Comparison of ENCODE assay signal across 8 cellular contexts in genomic region chr11:102940714-102941588, GRCh38. TPM values are rescaled to one million over a fixed set of nuclear protein-coding genes. Genes with fewer than 3 reads are reported as not detected.
A peak's percentile ranks its signal among the peaks of the same experiment; 100 is the strongest.
DNase-seq lines count a peak whose midpoint lies in the region; ATAC-seq, FAIRE-seq and TF ChIP-seq lines count a peak whose summit lies in the region.

No MANE protein-coding gene starts in this region.

- H2AFZ ChIP-seq in PC-3 (ENCODE audit: low read length): peak overlapping the region; percentile 51
- no peak overlapping the region for H2AFZ ChIP-seq in GM12878 (ENCODE audit: control insufficient read depth, low read depth, low read length)

- H3K9ac ChIP-seq in PC-3 (ENCODE audit: low read length): no peak overlapping the region
- no peak overlapping the region for H3K9ac ChIP-seq in GM12878 (ENCODE audit: control insufficient read depth, insufficient read depth, low read length)

- SMC1A ChIA-PET in GM12878 (lab: Charles Lee; ENCODE audit: uncharacterized antibody, unreplicated experiment): interaction anchor here (0.7 to 9.0 kb wide), 31 partner anchors 10 to 327 kb away, joined by 3 to 216 read pairs (median 7); no protein-coding TSS in a partner anchor

- BruUV-seq in PC-3 (replicated peaks; lab: Mats Ljungman, UMichigan): no TSS peak
- BruUV-seq in GM12878 (replicated peaks; lab: Mats Ljungman, UMichigan): no TSS peak

- in situ Hi-C loops in KBM-7 (cut with MboI; ENCODE audit: low pct_unique_long_range_greater_than_20kb, low sequenced_read_pairs) (no loop called here), GM12878 (cut with MboI) (loop anchor here (10.0 kb wide), 1 partner anchor 206 kb away; no protein-coding TSS in a partner anchor)

- ATAC-seq in GM21825 (IDR thresholded peaks at IDR 0.05; ENCODE audit: unreplicated experiment) (peak; percentile 71), PC-3 (peak; percentile 93), GM12878 (peak; percentile 92)

- H3K4me1 ChIP-seq in PC-3 (ENCODE audit: insufficient read depth, low read length) (peaks cover 14% of the 10 kb centered on the region; the same call in 1 of the 2 replicates), GM12878 (ENCODE audit: control insufficient read depth, insufficient read depth, low read length) (no peaks in the 10 kb centered on the region)

- H3K36me3 ChIP-seq in PC-3 (ENCODE audit: low read depth, low read length) (no peaks in the 10 kb centered on the region), GM12878 (ENCODE audit: control insufficient read depth in 2 of 2, insufficient read depth in 2 of 2, low read length in 1 of 2) (no peaks in the 10 kb centered on the region)

- peak; percentile 95 for TF ChIP-seq CTCF in PC-3 (conservative IDR thresholded peaks at IDR 0.05; ENCODE audit: low read depth, low read length)
- TF ChIP-seq CTCF in GM12878 (IDR thresholded peaks at IDR 0.05 in 2 of 3, conservative IDR thresholded peaks at IDR 0.05 in 1 of 3; ENCODE audit: control insufficient read depth in 2 of 3, extremely low read depth in 1 of 3, insufficient read depth in 1 of 3, low read depth in 3 of 3, low read length in 3 of 3): peak; percentile 63 to 83 (median 79)

- H3F3A ChIP-seq in PC-3 (ENCODE audit: low read length, unreplicated experiment): no peaks in the 10 kb centered on the region

- intact Hi-C loops in PC-3 (cut with micrococcal nuclease) (loop anchor here (1.0 kb wide), 5 partner anchors 27 to 208 kb away; no protein-coding TSS in a partner anchor), GM12878 (cut with micrococcal nuclease; ENCODE audit: unreplicated experiment) (loop anchor here (1.0 to 5.0 kb wide), 6 partner anchors 27 to 208 kb away; no protein-coding TSS in a partner anchor)

- no peak for TF ChIP-seq EP300 in GM12878 (IDR thresholded peaks at IDR 0.05; ENCODE audit: borderline replicate concordance in 1 of 2, control insufficient read depth in 1 of 2, low read depth in 2 of 2, low read length in 2 of 2)

- WGBS in GM12878 (ENCODE audit: insufficient coverage, insufficient replicate concordance, low lambda C conversion rate, missing lambda C conversion rate): 6% methylated on average over 10 of the region's 10 CpGs

- FAIRE-seq in GM12878 (lab: Jason Lieb, UNC): no peak

- peak; percentile 81 for TF ChIP-seq RAD21 in GM12878 (IDR thresholded peaks at IDR 0.05; ENCODE audit: insufficient read depth, low read depth, low read length)

- no peak overlapping the region for H3K27ac ChIP-seq in PC-3 (ENCODE audit: low read length)
- no peak overlapping the region for H3K27ac ChIP-seq in GM12878 (ENCODE audit: control insufficient read depth, insufficient read depth)

- RAD21 ChIA-PET in GM12878 (lab: Charles Lee; ENCODE audit: unreplicated experiment): interaction anchor here (0.8 to 3.7 kb wide), 20 partner anchors 10 to 207 kb away, joined by 3 to 110 read pairs (median 6); no protein-coding TSS in a partner anchor

- H3K4me3 ChIP-seq in PC-3 (ENCODE audit: low read length): no peak overlapping the region
- H3K4me3 ChIP-seq in GM12878: no peak overlapping the region

- H3K27me3 ChIP-seq in PC-3 (ENCODE audit: low read length): no peaks in the 10 kb centered on the region
- no peaks in the 10 kb centered on the region for H3K27me3 ChIP-seq in GM12878 (replicated peaks in 1 of 2; ENCODE audit: control insufficient read depth in 2 of 2, insufficient read depth in 2 of 2, low read length in 1 of 2)

- no peaks in the 10 kb centered on the region for H3K79me2 ChIP-seq in PC-3 (ENCODE audit: low read length)
- H3K79me2 ChIP-seq in GM12878 (ENCODE audit: control insufficient read depth, insufficient read depth, low read length): no peaks in the 10 kb centered on the region

- POLR2A ChIA-PET in PC-3 (lab: Charles Lee; ENCODE audit: unreplicated experiment): no interaction called here
- POLR2A ChIA-PET in GM12878 (lab: Charles Lee): interaction anchor here (1.8 to 2.5 kb wide), 3 partner anchors 20 to 29 kb away, joined by 6 to 13 read pairs (median 10); no protein-coding TSS in a partner anchor

- H4K20me1 ChIP-seq in PC-3 (ENCODE audit: low read length): no peaks in the 10 kb centered on the region
- no peaks in the 10 kb centered on the region for H4K20me1 ChIP-seq in GM12878 (ENCODE audit: control insufficient read depth, insufficient read depth)

- DNase-seq in activated CD4-positive, alpha-beta T cell treated with anti-CD3 and anti-CD28 coated beads for 4 hours: peak; percentile 12 to 18
- DNase-seq in activated CD4-positive, alpha-beta T cell treated with anti-CD3 and anti-CD28 coated beads, Interleukin-2, amount 50 U/mL, for 1 hour: no peak
- DNase-seq in KBM-7 (peak; percentile 75), PC-3 (peak; percentile 96), GM12878 (ENCODE audit: low read depth, low spot score) (peak; percentile 37), iPS-NIHi7 (ENCODE audit: extremely low spot score) (peak; percentile 72)
- peak; percentile 28 for DNase-seq in stimulated activated CD4-positive, alpha-beta T cell treated with anti-CD3 and anti-CD28 coated beads, Interleukin-1b, Interleukin-23, amount 100 ng/mL, for 48 hours

- H3K9me3 ChIP-seq in PC-3 (ENCODE audit: low read length) (no peaks in the 10 kb centered on the region), GM12878 (replicated peaks; ENCODE audit: control insufficient read depth, insufficient read depth, low read length) (no peaks in the 10 kb centered on the region; the same call in 2 of the 3 replicates)

- CTCF ChIA-PET in PC-3 (lab: Charles Lee) (interaction anchor here (0.6 to 2.3 kb wide), 8 partner anchors 10 to 209 kb away, joined by 3 to 13 read pairs (median 5); partner anchors contain the start of genes MMP1 and MMP13), GM12878 (lab: Yijun Ruan, JAX) (interaction anchor here (0.6 to 11.4 kb wide), 38 partner anchors 10 to 608 kb away, joined by 3 to 334 read pairs (median 5); no protein-coding TSS in a partner anchor)

- TF ChIP-seq POLR2A in GM12878 (IDR thresholded peaks at IDR 0.05; ENCODE audit: low read depth, low read length): no peak

- H3K4me2 ChIP-seq in PC-3 (ENCODE audit: low read length): peak overlapping the region; percentile 46
- H3K4me2 ChIP-seq in GM12878 (ENCODE audit: control insufficient read depth, insufficient read depth): no peak overlapping the region

- no peaks in the 10 kb centered on the region for H3K9me2 ChIP-seq in PC-3 (replicated peaks; ENCODE audit: low read length)

TF ChIP-seq in GM12878, 131 proteins besides CTCF, POLR2A, EP300 and RAD21:
- no peak for TF ChIP-seq NRF1 (conservative IDR thresholded peaks at IDR 0.05; ENCODE audit: low read depth, low read length)
- peak; percentile 84; the same call in 1 of the 2 replicates for TF ChIP-seq SMC3 (IDR thresholded peaks at IDR 0.05; ENCODE audit: borderline replicate concordance, low read length)
- 0 out of 2 replicates have a peak, but pooled peaks have one; percentile 36 for TF ChIP-seq NBN (IDR thresholded peaks at IDR 0.05)
- TF ChIP-seq ASH2L (IDR thresholded peaks at IDR 0.05; ENCODE audit: borderline replicate concordance, low read depth): no peak
- peak; percentile 20; the same call in 1 of the 2 replicates for TF ChIP-seq ZNF24 (IDR thresholded peaks at IDR 0.05)
TF ChIP-seq in GM12878: peak in this region for 3.

RNA-seq across cellular contexts. Expression of gene MMP13, which starts 14.6 kb away (rescaled TPM):
- total RNA-seq in PC-3 (2014; rRNA removed) (2.4 and 2.6 TPM in 2 replicates), GM12878 (2014; rRNA removed) (not detected in 2 replicates), GM12878 (2014; rRNA removed; fragmentation: Illumina TruSeq; extraction: Trizol) (not detected in 2 replicates), GM12878 (2021) (not detected in 2 replicates)
- total RNA-seq in GM12878 (2013; cell fraction: nucleolus; rRNA removed): not detected in 2 replicates
- polyA plus RNA-seq in GM12878 (2011; ENCODE audit: low read depth): not detected
- polyA plus RNA-seq in GM12878 (2011; rRNA removed) (0.05 TPM in 1 of 2 replicates, not detected in the other), GM12878 (2014; fragmentation: Illumina TruSeq; extraction: Trizol) (not detected in 2 replicates), GM12878 (2014; fragmentation: Nextera tagmentation; extraction: Ambion mirVana) (not detected), GM12878 (2014; rRNA removed) (not detected in 2 replicates), GM12878 (2016; fragmentation: Nextera tagmentation; extraction: Ambion mirVana) (not detected)
- polyA plus RNA-seq in GM12878 (2011; cell fraction: cytosol; rRNA removed): 0.13 TPM in 1 of 2 replicates, not detected in the other
- not detected in 2 replicates for polyA plus RNA-seq in GM12878 (2011; cell fraction: nucleus; rRNA removed)
- not detected in 2 replicates for polyA plus RNA-seq in GM12878 (2012)
- polyA minus RNA-seq in GM12878 (2011; rRNA and poly(A)+ RNA removed): not detected in 2 replicates
- polyA minus RNA-seq in GM12878 (2011; cell fraction: cytosol; rRNA and poly(A)+ RNA removed): not detected in 2 replicates
- polyA minus RNA-seq in GM12878 (2011; cell fraction: nucleus; rRNA and poly(A)+ RNA removed): not detected in 2 replicates
